ENCODE assay signal across 22 cellular contexts in genomic region chr10:96360331-96360730, GRCh38. TPM values are rescaled to one million over a fixed set of nuclear protein-coding genes. Genes with fewer than 3 reads are reported as not detected.
DNase-seq lines count a peak whose midpoint lies in the region; ATAC-seq and TF ChIP-seq lines count a peak whose summit lies in the region.
"Had no signal": no experiment of that assay in that cellular context is flagged by ENCODE, and none has a peak within 500 bp of the region (broad histone marks: within the 10 kb centered on the region; RNA-seq: fewer than 3 reads in every experiment).

No MANE protein-coding gene starts in this region.

- H3K4me3 Mint-ChIP-seq in nephron progenitor cell: no peak overlapping the region
- H3K4me3 Mint-ChIP-seq: B cell; CD8-positive, alpha-beta memory T cell; H9 had no signal

- peaks cover 15% of the 10 kb centered on the region for H3K4me1 Mint-ChIP-seq in nephron progenitor cell
- H3K4me1 Mint-ChIP-seq: B cell; CD4-positive, CD25-positive, alpha-beta regulatory T cell; CD8-positive, alpha-beta memory T cell had no signal

- ATAC-seq in left lobe of liver: no peak
- no peak for ATAC-seq in GM19467 (IDR thresholded peaks at IDR 0.05; ENCODE audit: unreplicated experiment)

- H3K27me3 Mint-ChIP-seq in nephron progenitor cell (ENCODE audit: low read depth, poor library complexity): peaks cover 8% of the 10 kb centered on the region

- no peak for TF ChIP-seq CTCF in coronary artery (IDR thresholded peaks at IDR 0.05)
- TF ChIP-seq CTCF in nephron progenitor cell (IDR thresholded peaks at IDR 0.05): no peak

- no peak overlapping the region for H3K27ac Mint-ChIP-seq in nephron progenitor cell
- H3K27ac Mint-ChIP-seq: B cell; CD4-positive, CD25-positive, alpha-beta regulatory T cell; CD8-positive, alpha-beta memory T cell; H9 had no signal

- H3K4me3 ChIP-seq in coronary artery: no peak overlapping the region
- H3K4me3 ChIP-seq: GM12878 had no signal

- H3K36me3 Mint-ChIP-seq in nephron progenitor cell (ENCODE audit: low read depth): no peaks in the 10 kb centered on the region
- H3K36me3 Mint-ChIP-seq: CD4-positive, CD25-positive, alpha-beta regulatory T cell; CD8-positive, alpha-beta memory T cell had no signal

- H3K27ac ChIP-seq in angular gyrus (ENCODE audit: low read depth, low read length): peak overlapping the region; percentile 91
- no peak overlapping the region for H3K27ac ChIP-seq in coronary artery
- peak overlapping the region; percentile 99 for H3K27ac ChIP-seq in temporal lobe (ENCODE audit: low read depth, low read length)

- peaks cover 3% of the 10 kb centered on the region for H3K9me3 Mint-ChIP-seq in nephron progenitor cell
- H3K9me3 Mint-ChIP-seq: H9 had no signal

- DNase-seq in coronary artery (ENCODE audit: low spot score) (peak; percentile 52), left lobe of liver (ENCODE audit: low spot score) (peak; percentile 18), nephron progenitor cell (no peak)
- no peak for DNase-seq in stimulated activated CD4-positive, alpha-beta T cell treated with anti-CD3 and anti-CD28 coated beads, Interleukin-4, amount 100 ng/mL, for 1 hour
- DNase-seq: C1 segment of cervical spinal cord; CD4-positive, CD25-positive, alpha-beta regulatory T cell; CD8-positive, alpha-beta memory T cell; COR-L47; DMS 273 treated with DMSO at 0.1 percent for 48 hours; DMS53; DND-41; EL; H9 had no signal

RNA-seq across cellular contexts. Expression of gene OPALIN, which starts 1.5 kb away (rescaled TPM):
- total RNA-seq in left lobe of liver (not detected), temporal lobe (not detected)
- total RNA-seq: A172; B cell; CD4-positive, CD25-positive, alpha-beta regulatory T cell; CD8-positive, alpha-beta memory T cell; G401; GM12878; H1; H9; HT-29 had no signal

RNA-seq across cellular contexts. Expression of gene DNTT, which starts 56.1 kb away (rescaled TPM):
- total RNA-seq in left lobe of liver: not detected
- total RNA-seq in temporal lobe: not detected
- total RNA-seq: A172; B cell; CD4-positive, CD25-positive, alpha-beta regulatory T cell; CD8-positive, alpha-beta memory T cell; G401; H1; H9; HT-29 had no signal

Comparison
In these comparisons a context has a peak if more than half of its experiments do, and no peak if none do; other contexts are left out.
1. H3K27ac ChIP-seq: peak in angular gyrus (single experiment) and temporal lobe (single experiment); none in coronary artery (0 of 2).
2. DNase-seq: peak in coronary artery (single experiment) and left lobe of liver (single experiment); none in stimulated activated CD4-positive, alpha-beta T cell treated with anti-CD3 and anti-CD28 coated beads, Interleukin-4, amount 100 ng/mL, for 1 hour (single experiment) and nephron progenitor cell (single experiment).